Comparison of ENCODE assay signal across 16 cellular contexts in the genomic region with DNA sequence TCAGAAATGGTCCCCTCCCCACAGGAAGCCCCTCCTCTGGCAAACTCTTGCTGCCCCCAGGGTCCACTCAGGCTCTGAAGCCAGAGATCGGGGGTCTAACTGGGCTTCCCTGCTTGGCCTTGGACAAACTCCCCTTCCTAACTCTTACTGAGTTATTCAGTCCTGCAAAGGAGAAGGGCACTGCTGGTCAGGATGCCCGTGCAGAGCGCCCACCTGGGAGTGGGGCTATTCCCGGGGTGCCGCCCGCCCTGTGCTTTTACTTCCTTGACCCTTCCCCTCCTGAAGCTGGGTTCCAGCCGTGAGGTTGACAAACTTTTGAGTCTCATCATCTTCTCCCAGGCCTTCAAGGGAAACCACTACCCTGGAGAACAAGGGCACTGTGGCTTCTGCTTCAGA. TPM values are rescaled to one million over a fixed set of nuclear protein-coding genes. Genes with fewer than 3 reads are reported as not detected.
DNase-seq lines count a peak whose midpoint lies in the region; ATAC-seq and TF ChIP-seq lines count a peak whose summit lies in the region.
"Had no signal": no experiment of that assay in that cellular context is flagged by ENCODE, and none has a peak within 500 bp of the region (broad histone marks: within the 10 kb centered on the region; RNA-seq: fewer than 3 reads in every experiment).

No MANE protein-coding gene starts in this region.

- ATAC-seq in HG02798 (IDR thresholded peaks at IDR 0.05; ENCODE audit: poor library complexity, unreplicated experiment) = no peak
- ATAC-seq: CD8-positive, alpha-beta T cell had no signal

- H3K36me3 ChIP-seq in uterus = no peaks in the 10 kb centered on the region

- H3K9me3 ChIP-seq in uterus = no peaks in the 10 kb centered on the region
- H3K9me3 ChIP-seq: BE2C had no signal

- no peak overlapping the region for H3K4me3 ChIP-seq in uterus

- H3K27me3 ChIP-seq in uterus = no peaks in the 10 kb centered on the region
- H3K27me3 ChIP-seq: BE2C had no signal

- H3K27ac ChIP-seq in VCaP = peak overlapping the region; percentile 99
- H3K27ac ChIP-seq in uterus = peak overlapping the region; percentile 28 to 35
- H3K27ac ChIP-seq: HL-60 had no signal

- intact Hi-C loops in posterior vena cava (cut with DNase I) (no loop called here), uterus (cut with DNase I; ENCODE audit: low total_unique reads) (no loop called here)

- DNase-seq in erythroblast (lab: John Stamatoyannopoulos, UW) (no peak), posterior vena cava (ENCODE audit: low spot score) (peak; percentile 19), uterus (no peak), mucosa of gallbladder (ENCODE audit: low spot score) (no peak), GDM1 (lab: John Stamatoyannopoulos, UW) (no peak)
- DNase-seq: CD8-positive, alpha-beta T cell; COR-L47; DMS153; DMS79 treated with DMSO at 0.1 percent for 48 hours; EL; GOT3; H9 had no signal

- H3K4me1 ChIP-seq in uterus = peaks cover 0 to 8% of the 10 kb centered on the region in 2 donors

- TF ChIP-seq POLR2A in erythroblast (IDR thresholded peaks at IDR 0.05; ENCODE audit: low read length) (peak; percentile 8), uterus (IDR thresholded peaks at IDR 0.05) (no peak)

- TF ChIP-seq CTCF in VCaP (conservative IDR thresholded peaks at IDR 0.05) = no peak
- no peak for TF ChIP-seq CTCF in uterus (IDR thresholded peaks at IDR 0.05)

RNA-seq across cellular contexts. Expression of a gene that starts 4.9 kb away (rescaled TPM):
- total RNA-seq in posterior vena cava (10 to 100 TPM; 85.0 to 90.5 TPM), uterus (1,000 to 10,000 TPM in 1 of 4 donors, 100 to 1,000 TPM in 1, 10 to 100 TPM in 2; 58.8 to 2,513 (median 108) TPM), mucosa of gallbladder (149 TPM)

RNA-seq across cellular contexts. Expression of a gene that starts 44.1 kb away (rescaled TPM):
- 10 to 100 TPM; 17.3 to 20.1 TPM for total RNA-seq in posterior vena cava
- 100 to 1,000 TPM in 1 of 4 donors, 10 to 100 TPM in 3; 16.8 to 138 (median 61.6) TPM for total RNA-seq in uterus
- total RNA-seq in mucosa of gallbladder = 38.6 TPM
